Comparison of ENCODE assay signal across 9 cellular contexts in the genomic region with DNA sequence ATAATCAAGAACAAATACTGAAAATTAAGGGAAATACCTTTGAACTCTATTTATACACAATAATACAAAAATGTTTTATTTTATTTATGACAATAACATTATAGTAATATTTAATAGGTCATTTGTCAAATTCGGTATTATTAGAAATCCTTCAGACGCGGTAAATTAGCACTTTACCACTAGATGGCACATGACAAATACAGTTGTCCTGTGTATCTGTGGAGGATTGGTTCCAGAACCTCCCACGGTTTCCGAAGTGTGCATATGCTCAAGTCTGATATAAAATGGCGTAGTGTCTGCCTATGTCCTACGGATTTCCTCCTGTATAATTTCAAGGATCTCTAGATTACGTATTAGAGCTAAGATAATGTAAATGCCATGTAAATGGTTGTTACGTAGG. TPM values are rescaled to one million over a fixed set of nuclear protein-coding genes. Genes with fewer than 3 reads are reported as not detected.
A peak's percentile ranks its signal among the peaks of the same experiment; 100 is the strongest.
DNase-seq lines count a peak whose midpoint lies in the region; ATAC-seq, FAIRE-seq and TF ChIP-seq lines count a peak whose summit lies in the region.
"Had no signal": no experiment of that assay in that cellular context is flagged by ENCODE, and none has a peak within 500 bp of the region (broad histone marks: within the 10 kb centered on the region; RNA-seq: fewer than 3 reads in every experiment).

No MANE protein-coding gene starts in this region.

- FAIRE-seq in GM19239 (lab: Jason Lieb, UNC) (peak; percentile 66), keratinocyte (lab: Jason Lieb, UNC) (no peak)
- FAIRE-seq: islet of Langerhans had no signal

- DNase-seq in BE2C (peak; percentile 44), GM19239 (ENCODE audit: insufficient read length, low spot score) (no peak), RPMI7951 (ENCODE audit: low read depth) (peak; percentile 19), keratinocyte (ENCODE audit: low read depth, low spot score) (no peak), H7 (no peak), omental fat pad (ENCODE audit: low spot score) (no peak), NCI-H1048 (lab: John Stamatoyannopoulos, UW) (no peak)

- TF ChIP-seq CTCF in BE2C (IDR thresholded peaks at IDR 0.05; ENCODE audit: low read depth, low read length) = peak; percentile 59
- peak; percentile 14 to 32 (median 17) for TF ChIP-seq CTCF in keratinocyte (optimal IDR thresholded peaks at IDR 0.05 in 1 of 3, IDR thresholded peaks at IDR 0.05 in 1 of 3, conservative IDR thresholded peaks at IDR 0.05 in 1 of 3; ENCODE audit: extremely low read depth in 1 of 3, insufficient read depth in 2 of 3, low read length in 3 of 3)
- TF ChIP-seq CTCF in omental fat pad (IDR thresholded peaks at IDR 0.05) = no peak

- H3K27ac ChIP-seq in keratinocyte (ENCODE audit: control insufficient read depth, insufficient read depth, low read length) = no peak overlapping the region

- H4K20me1 ChIP-seq in keratinocyte (ENCODE audit: control insufficient read depth, extremely low read depth, insufficient read depth, low read length) = no peaks in the 10 kb centered on the region

- H3K9ac ChIP-seq in keratinocyte (ENCODE audit: control insufficient read depth, extremely low read depth, insufficient read depth, low read length) = no peak overlapping the region

- H2AFZ ChIP-seq in keratinocyte (ENCODE audit: control insufficient read depth, low read length) = peak overlapping the region; percentile 8

- H3K79me2 ChIP-seq in keratinocyte (ENCODE audit: control insufficient read depth, insufficient read depth, low read length) = no peaks in the 10 kb centered on the region

- H3K9me3 ChIP-seq in BE2C = no peaks in the 10 kb centered on the region
- no peaks in the 10 kb centered on the region for H3K9me3 ChIP-seq in keratinocyte (ENCODE audit: control insufficient read depth, low read depth, low read length)

- no peaks in the 10 kb centered on the region for H3K36me3 ChIP-seq in BE2C
- H3K36me3 ChIP-seq in keratinocyte (ENCODE audit: control insufficient read depth in 2 of 2, extremely low read depth in 1 of 2, insufficient read depth in 2 of 2, low read length in 2 of 2) = no peaks in the 10 kb centered on the region
- H3K36me3 ChIP-seq in H7 (replicated peaks; ENCODE audit: control insufficient read depth, insufficient read depth, low read length) = no peaks in the 10 kb centered on the region

- H3K27me3 ChIP-seq in BE2C (no peaks in the 10 kb centered on the region), keratinocyte (ENCODE audit: control insufficient read depth, extremely low read depth, insufficient read depth, low read length) (no peaks in the 10 kb centered on the region), H7 (ENCODE audit: control insufficient read depth, insufficient read depth, low read length) (no peaks in the 10 kb centered on the region)

- no peak overlapping the region for H3K4me2 ChIP-seq in keratinocyte (ENCODE audit: control insufficient read depth, extremely low read depth, insufficient read depth, low read depth, low read length)

- H3K9me1 ChIP-seq in keratinocyte (ENCODE audit: control insufficient read depth, extremely low read depth, insufficient read depth, low read length) = no peaks in the 10 kb centered on the region

- no peak for ATAC-seq in GM19455 (IDR thresholded peaks at IDR 0.05; ENCODE audit: unreplicated experiment)
- no peak for ATAC-seq in omental fat pad (ENCODE audit: low FRiP score)

- H3K4me1 ChIP-seq in BE2C (no peaks in the 10 kb centered on the region), keratinocyte (ENCODE audit: control insufficient read depth, extremely low read depth, insufficient read depth, low read length) (no peaks in the 10 kb centered on the region)

- dilution Hi-C loops in keratinocyte (cut with MboI; ENCODE audit: extremely low pct_ligation_motif_present, low sequenced_read_pairs) = no loop called here

- H3K4me3 ChIP-seq in BE2C (ENCODE audit: low read depth, low read length) (no peak overlapping the region), keratinocyte (ENCODE audit: control insufficient read depth in 2 of 3, extremely low read depth in 1 of 3, insufficient read depth in 2 of 3, low read depth in 1 of 3, low read length in 3 of 3) (no peak overlapping the region), H7 (ENCODE audit: insufficient read depth, low read depth, low read length) (no peak overlapping the region)

RNA-seq across cellular contexts. Expression of a gene that starts 8.1 kb away (rescaled TPM):
- 40.0 TPM for polyA plus RNA-seq in BE2C (2012; ENCODE audit: insufficient read depth, insufficient read length, low read depth)
- total RNA-seq in RPMI7951 (2014; rRNA removed; shearing (Covaris generic)) = 0.39 and 0.48 TPM in 2 replicates
- 2.2 to 4.5 TPM (median 3.0 TPM) in 3 replicates for polyA plus RNA-seq in keratinocyte
- 0.22 TPM for polyA plus RNA-seq in keratinocyte (2011; ENCODE audit: low read depth)
- 3.8 and 7.0 TPM in 2 replicates for polyA plus RNA-seq in keratinocyte (2011; cell fraction: cytosol; rRNA removed)
- polyA plus RNA-seq in keratinocyte (2011; cell fraction: nucleus; rRNA removed) = 0.76 and 1.1 TPM in 2 replicates
- 1.1 and 1.6 TPM in 2 replicates for polyA plus RNA-seq in keratinocyte (2012; ENCODE audit: low replicate concordance)
- polyA minus RNA-seq in keratinocyte = 0.16 to 2.3 TPM (median 1.4 TPM) in 3 replicates
- not detected for polyA minus RNA-seq in keratinocyte (2011; cell fraction: cytosol; rRNA and poly(A)+ RNA removed)
- polyA minus RNA-seq in keratinocyte (2011; cell fraction: nucleus; rRNA and poly(A)+ RNA removed) = 0.21 and 1.7 TPM in 2 replicates
- total RNA-seq in H7 (2014; rRNA removed; shearing (Covaris generic)) = 11.5 and 17.9 TPM in 2 replicates
- total RNA-seq in omental fat pad = 100 to 1,000 TPM; 244 to 714 (median 523) TPM

Comparison
In these comparisons a context has a peak if more than half of its experiments do, and no peak if none do; other contexts are left out.
1. DNase-seq: peak in BE2C (single experiment) and RPMI7951 (single experiment); none in GM19239 (single experiment), keratinocyte (single experiment), H7 (single experiment), omental fat pad (single experiment) and NCI-H1048 (single experiment).
2. CTCF ChIP-seq: peak in BE2C (single experiment) and keratinocyte (3 of 3); none in omental fat pad (0 of 3).
3. RNA of a gene that starts 8.1 kb away (total RNA-seq): 244 to 714 TPM in omental fat pad; 11.5 to 17.9 TPM in H7 and 0.39 to 0.48 TPM in RPMI7951; every median in the first group is over 10 times any median in the second.